8 cellular contexts compared by ENCODE assay signal in the genomic region with DNA sequence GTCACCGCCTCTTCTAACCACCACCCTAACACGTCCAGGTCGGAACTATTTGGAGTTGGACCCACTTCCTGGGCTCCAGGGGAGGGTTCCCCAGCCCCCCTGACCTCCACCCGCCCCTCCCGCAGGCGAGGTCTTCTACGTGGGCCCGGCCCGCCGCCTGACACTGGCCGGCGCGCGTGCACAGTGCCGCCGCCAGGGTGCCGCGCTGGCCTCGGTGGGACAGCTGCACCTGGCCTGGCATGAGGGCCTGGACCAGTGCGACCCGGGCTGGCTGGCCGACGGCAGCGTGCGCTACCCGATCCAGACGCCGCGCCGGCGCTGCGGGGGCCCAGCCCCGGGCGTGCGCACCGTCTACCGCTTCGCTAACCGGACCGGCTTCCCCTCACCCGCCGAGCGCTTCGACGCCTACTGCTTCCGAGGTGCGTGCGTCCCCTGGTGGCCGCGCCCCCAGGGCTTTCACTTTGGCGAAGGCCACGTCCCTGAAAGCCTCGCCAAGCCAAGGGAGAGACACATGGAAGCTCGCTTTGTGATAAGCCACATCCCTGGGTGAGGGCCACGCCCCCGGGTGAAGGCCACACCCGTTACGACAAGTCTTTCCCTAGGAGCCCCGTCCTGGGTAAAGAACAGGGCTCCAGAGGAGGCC. TPM values are rescaled to one million over a fixed set of nuclear protein-coding genes. Genes with fewer than 3 reads are reported as not detected.
DNase-seq lines count a peak whose midpoint lies in the region; ATAC-seq and TF ChIP-seq lines count a peak whose summit lies in the region.

No MANE protein-coding gene starts in this region.

- POLR2A ChIA-PET in RWPE1 (lab: Yijun Ruan, JAX; ENCODE audit: low non-redundant PET): no interaction called here

- ATAC-seq in Right ventricle myocardium superior (ENCODE audit: poor library complexity): peak; percentile 56
- no peak for ATAC-seq in GM21737 (IDR thresholded peaks at IDR 0.05; ENCODE audit: unreplicated experiment)

- H3K9ac ChIP-seq in rectal smooth muscle tissue (ENCODE audit: low read length): no peak overlapping the region

- intact Hi-C loops in Right ventricle myocardium superior (cut with DNase I): no loop called here
- intact Hi-C loops in uterus (cut with DNase I; ENCODE audit: low total_unique reads): no loop called here

- peak; percentile 89 for TF ChIP-seq CTCF in RWPE1 (conservative IDR thresholded peaks at IDR 0.05; ENCODE audit: low read depth)
- peak; percentile 23 to 59 (median 44) for TF ChIP-seq CTCF in uterus (IDR thresholded peaks at IDR 0.05)

- H3K27ac ChIP-seq in RWPE1 (no peak overlapping the region), rectal smooth muscle tissue (ENCODE audit: low read depth, low read length) (no peak overlapping the region), uterus (no peak overlapping the region)

- H3K27me3 ChIP-seq in rectal smooth muscle tissue (ENCODE audit: control insufficient read depth, insufficient read depth, low read length): peaks cover 12% of the 10 kb centered on the region
- H3K27me3 ChIP-seq in uterus: peaks cover 0 to 11% of the 10 kb centered on the region in 2 donors

- H3K4me3 ChIP-seq in rectal smooth muscle tissue (ENCODE audit: low read length) (peak overlapping the region; percentile 65), uterus (peak overlapping the region in 1 of 2 donors; percentile 24)

- H3K9me3 ChIP-seq in uterus: no peaks in the 10 kb centered on the region

- H3K4me1 ChIP-seq in rectal smooth muscle tissue (ENCODE audit: control insufficient read depth, insufficient read depth, low read length) (no peaks in the 10 kb centered on the region), uterus (peaks cover 0 to 4% of the 10 kb centered on the region in 2 donors)

- DNase-seq in COLO829 (ENCODE audit: low spot score) (peak; percentile 90), HK-2 (ENCODE audit: unreplicated experiment) (peak; percentile 80), RWPE1 (ENCODE audit: low spot score) (peak; percentile 84), activated gamma-delta T cell (lab: John Stamatoyannopoulos, UW) (peak; percentile 46), Right ventricle myocardium superior (peak; percentile 78), uterus (peak in 1 of 2 donors; percentile 40)

- H3K36me3 ChIP-seq in rectal smooth muscle tissue (ENCODE audit: control insufficient read depth, insufficient read depth, low read length) (no peaks in the 10 kb centered on the region), uterus (no peaks in the 10 kb centered on the region)

- CTCF ChIA-PET in RWPE1 (lab: Yijun Ruan, JAX): interaction anchor here (0.6 to 1.4 kb wide), 9 partner anchors 9 to 224 kb away, joined by 3 to 7 read pairs (median 3); no protein-coding TSS in a partner anchor

- TF ChIP-seq POLR2A in uterus (IDR thresholded peaks at IDR 0.05): no peak

RNA-seq across cellular contexts. Expression of a gene that starts 13.2 kb away (rescaled TPM):
- total RNA-seq in Right ventricle myocardium superior (not detected), uterus (under 1 TPM in 1 of 4 donors, not detected in 3; 0.21 TPM)

RNA-seq across cellular contexts. Expression of a gene that starts 21.8 kb away (rescaled TPM):
- total RNA-seq in Right ventricle myocardium superior: 5.9 TPM
- 10 to 100 TPM in 2 of 4 donors, 1 to 10 TPM in 1, under 1 TPM in 1; 0.77 to 16.0 (median 8.5) TPM for total RNA-seq in uterus

RNA-seq across cellular contexts. Expression of a gene that starts 32.9 kb away (rescaled TPM):
- 33.9 TPM for total RNA-seq in Right ventricle myocardium superior
- total RNA-seq in uterus: 10 to 100 TPM; 24.4 to 60.2 (median 53.8) TPM

RNA-seq across cellular contexts. Expression of a gene that starts 33.0 kb away (rescaled TPM):
- total RNA-seq in Right ventricle myocardium superior: 21.0 TPM
- total RNA-seq in uterus: 10 to 100 TPM in 1 of 4 donors, 1 to 10 TPM in 1, under 1 TPM in 1, not detected in 1; 0.26 to 28.4 (median 4.0) TPM

RNA-seq across cellular contexts. Expression of a gene that starts 48.1 kb away (rescaled TPM):
- 0.32 TPM for total RNA-seq in Right ventricle myocardium superior
- under 1 TPM in 1 of 4 donors, not detected in 3; 0.88 TPM for total RNA-seq in uterus
